Comparison of ENCODE assay signal across 1 cellular context in the genomic region with DNA sequence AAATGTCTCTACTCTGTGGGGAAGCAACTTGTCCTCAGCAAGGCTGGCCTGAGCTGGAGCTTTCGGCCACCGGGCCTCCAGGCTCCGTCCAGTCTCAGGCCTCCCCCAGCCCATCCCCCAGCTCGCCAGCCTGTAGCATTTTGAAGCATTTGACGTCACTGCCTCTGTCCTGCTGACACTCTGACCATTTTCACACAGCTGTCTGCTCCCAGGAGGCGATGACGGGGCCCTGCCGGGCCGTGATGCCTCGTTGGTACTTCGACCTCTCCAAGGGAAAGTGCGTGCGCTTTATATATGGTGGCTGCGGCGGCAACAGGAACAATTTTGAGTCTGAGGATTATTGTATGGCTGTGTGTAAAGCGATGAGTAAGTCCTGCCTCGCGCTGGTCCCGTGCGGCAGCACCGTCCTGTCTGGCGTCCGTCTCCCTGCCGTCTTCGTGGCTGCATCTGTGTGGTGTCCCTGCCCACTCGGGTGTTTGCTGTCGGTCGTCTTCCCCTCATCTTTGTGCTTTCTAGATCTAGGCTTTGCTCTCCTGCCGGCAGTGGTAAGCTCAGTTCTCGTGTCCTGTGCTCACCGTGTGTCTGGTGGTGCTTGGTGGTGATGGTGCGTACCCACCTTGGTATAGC.
TF ChIP-seq lines count a peak whose summit lies in the region.

No MANE protein-coding gene starts in this region.

TF ChIP-seq in HepG2, 621 proteins besides CTCF, POLR2A, EP300 and RAD21:
- TF ChIP-seq, protein P1, sequence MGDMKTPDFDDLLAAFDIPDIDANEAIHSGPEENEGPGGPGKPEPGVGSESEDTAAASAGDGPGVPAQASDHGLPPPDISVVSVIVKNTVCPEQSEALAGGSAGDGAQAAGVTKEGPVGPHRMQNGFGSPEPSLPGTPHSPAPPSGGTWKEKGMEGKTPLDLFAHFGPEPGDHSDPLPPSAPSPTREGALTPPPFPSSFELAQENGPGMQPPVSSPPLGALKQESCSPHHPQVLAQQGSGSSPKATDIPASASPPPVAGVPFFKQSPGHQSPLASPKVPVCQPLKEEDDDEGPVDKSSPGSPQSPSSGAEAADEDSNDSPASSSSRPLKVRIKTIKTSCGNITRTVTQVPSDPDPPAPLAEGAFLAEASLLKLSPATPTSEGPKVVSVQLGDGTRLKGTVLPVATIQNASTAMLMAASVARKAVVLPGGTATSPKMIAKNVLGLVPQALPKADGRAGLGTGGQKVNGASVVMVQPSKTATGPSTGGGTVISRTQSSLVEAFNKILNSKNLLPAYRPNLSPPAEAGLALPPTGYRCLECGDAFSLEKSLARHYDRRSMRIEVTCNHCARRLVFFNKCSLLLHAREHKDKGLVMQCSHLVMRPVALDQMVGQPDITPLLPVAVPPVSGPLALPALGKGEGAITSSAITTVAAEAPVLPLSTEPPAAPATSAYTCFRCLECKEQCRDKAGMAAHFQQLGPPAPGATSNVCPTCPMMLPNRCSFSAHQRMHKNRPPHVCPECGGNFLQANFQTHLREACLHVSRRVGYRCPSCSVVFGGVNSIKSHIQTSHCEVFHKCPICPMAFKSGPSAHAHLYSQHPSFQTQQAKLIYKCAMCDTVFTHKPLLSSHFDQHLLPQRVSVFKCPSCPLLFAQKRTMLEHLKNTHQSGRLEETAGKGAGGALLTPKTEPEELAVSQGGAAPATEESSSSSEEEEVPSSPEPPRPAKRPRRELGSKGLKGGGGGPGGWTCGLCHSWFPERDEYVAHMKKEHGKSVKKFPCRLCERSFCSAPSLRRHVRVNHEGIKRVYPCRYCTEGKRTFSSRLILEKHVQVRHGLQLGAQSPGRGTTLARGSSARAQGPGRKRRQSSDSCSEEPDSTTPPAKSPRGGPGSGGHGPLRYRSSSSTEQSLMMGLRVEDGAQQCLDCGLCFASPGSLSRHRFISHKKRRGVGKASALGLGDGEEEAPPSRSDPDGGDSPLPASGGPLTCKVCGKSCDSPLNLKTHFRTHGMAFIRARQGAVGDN (CRISPR knock-in tag; IDR thresholded peaks at IDR 0.05), result peak; percentile 74; the same call in 1 of the 2 replicates
- TF ChIP-seq ZBTB38 (CRISPR knock-in tag; IDR thresholded peaks at IDR 0.05), result peak; percentile 16; the same call in 1 of the 2 replicates
- TF ChIP-seq, protein P2, sequence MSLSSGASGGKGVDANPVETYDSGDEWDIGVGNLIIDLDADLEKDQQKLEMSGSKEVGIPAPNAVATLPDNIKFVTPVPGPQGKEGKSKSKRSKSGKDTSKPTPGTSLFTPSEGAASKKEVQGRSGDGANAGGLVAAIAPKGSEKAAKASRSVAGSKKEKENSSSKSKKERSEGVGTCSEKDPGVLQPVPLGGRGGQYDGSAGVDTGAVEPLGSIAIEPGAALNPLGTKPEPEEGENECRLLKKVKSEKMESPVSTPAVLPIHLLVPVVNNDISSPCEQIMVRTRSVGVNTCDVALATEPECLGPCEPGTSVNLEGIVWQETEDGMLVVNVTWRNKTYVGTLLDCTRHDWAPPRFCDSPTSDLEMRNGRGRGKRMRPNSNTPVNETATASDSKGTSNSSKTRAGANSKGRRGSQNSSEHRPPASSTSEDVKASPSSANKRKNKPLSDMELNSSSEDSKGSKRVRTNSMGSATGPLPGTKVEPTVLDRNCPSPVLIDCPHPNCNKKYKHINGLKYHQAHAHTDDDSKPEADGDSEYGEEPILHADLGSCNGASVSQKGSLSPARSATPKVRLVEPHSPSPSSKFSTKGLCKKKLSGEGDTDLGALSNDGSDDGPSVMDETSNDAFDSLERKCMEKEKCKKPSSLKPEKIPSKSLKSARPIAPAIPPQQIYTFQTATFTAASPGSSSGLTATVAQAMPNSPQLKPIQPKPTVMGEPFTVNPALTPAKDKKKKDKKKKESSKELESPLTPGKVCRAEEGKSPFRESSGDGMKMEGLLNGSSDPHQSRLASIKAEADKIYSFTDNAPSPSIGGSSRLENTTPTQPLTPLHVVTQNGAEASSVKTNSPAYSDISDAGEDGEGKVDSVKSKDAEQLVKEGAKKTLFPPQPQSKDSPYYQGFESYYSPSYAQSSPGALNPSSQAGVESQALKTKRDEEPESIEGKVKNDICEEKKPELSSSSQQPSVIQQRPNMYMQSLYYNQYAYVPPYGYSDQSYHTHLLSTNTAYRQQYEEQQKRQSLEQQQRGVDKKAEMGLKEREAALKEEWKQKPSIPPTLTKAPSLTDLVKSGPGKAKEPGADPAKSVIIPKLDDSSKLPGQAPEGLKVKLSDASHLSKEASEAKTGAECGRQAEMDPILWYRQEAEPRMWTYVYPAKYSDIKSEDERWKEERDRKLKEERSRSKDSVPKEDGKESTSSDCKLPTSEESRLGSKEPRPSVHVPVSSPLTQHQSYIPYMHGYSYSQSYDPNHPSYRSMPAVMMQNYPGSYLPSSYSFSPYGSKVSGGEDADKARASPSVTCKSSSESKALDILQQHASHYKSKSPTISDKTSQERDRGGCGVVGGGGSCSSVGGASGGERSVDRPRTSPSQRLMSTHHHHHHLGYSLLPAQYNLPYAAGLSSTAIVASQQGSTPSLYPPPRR (CRISPR knock-in tag; IDR thresholded peaks at IDR 0.05; ENCODE audit: borderline replicate concordance), result no peak
- TF ChIP-seq, protein P3, sequence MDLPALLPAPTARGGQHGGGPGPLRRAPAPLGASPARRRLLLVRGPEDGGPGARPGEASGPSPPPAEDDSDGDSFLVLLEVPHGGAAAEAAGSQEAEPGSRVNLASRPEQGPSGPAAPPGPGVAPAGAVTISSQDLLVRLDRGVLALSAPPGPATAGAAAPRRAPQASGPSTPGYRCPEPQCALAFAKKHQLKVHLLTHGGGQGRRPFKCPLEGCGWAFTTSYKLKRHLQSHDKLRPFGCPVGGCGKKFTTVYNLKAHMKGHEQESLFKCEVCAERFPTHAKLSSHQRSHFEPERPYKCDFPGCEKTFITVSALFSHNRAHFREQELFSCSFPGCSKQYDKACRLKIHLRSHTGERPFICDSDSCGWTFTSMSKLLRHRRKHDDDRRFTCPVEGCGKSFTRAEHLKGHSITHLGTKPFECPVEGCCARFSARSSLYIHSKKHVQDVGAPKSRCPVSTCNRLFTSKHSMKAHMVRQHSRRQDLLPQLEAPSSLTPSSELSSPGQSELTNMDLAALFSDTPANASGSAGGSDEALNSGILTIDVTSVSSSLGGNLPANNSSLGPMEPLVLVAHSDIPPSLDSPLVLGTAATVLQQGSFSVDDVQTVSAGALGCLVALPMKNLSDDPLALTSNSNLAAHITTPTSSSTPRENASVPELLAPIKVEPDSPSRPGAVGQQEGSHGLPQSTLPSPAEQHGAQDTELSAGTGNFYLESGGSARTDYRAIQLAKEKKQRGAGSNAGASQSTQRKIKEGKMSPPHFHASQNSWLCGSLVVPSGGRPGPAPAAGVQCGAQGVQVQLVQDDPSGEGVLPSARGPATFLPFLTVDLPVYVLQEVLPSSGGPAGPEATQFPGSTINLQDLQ (CRISPR knock-in tag; IDR thresholded peaks at IDR 0.05), result 0 out of 2 replicates have a peak, but pooled peaks have one; percentile 40
- TF ChIP-seq, protein P4, sequence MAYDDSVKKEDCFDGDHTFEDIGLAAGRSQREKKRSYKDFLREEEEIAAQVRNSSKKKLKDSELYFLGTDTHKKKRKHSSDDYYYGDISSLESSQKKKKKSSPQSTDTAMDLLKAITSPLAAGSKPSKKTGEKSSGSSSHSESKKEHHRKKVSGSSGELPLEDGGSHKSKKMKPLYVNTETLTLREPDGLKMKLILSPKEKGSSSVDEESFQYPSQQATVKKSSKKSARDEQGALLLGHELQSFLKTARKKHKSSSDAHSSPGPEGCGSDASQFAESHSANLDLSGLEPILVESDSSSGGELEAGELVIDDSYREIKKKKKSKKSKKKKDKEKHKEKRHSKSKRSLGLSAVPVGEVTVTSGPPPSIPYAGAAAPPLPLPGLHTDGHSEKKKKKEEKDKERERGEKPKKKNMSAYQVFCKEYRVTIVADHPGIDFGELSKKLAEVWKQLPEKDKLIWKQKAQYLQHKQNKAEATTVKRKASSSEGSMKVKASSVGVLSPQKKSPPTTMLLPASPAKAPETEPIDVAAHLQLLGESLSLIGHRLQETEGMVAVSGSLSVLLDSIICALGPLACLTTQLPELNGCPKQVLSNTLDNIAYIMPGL (CRISPR knock-in tag; IDR thresholded peaks at IDR 0.05; ENCODE audit: borderline replicate concordance in 1 of 2, low read depth in 1 of 2), result no peak
- TF ChIP-seq AGO2 (optimal IDR thresholded peaks at IDR 0.05; ENCODE audit: low read depth, low read length), result peak; percentile 53
- TF ChIP-seq, protein P5, sequence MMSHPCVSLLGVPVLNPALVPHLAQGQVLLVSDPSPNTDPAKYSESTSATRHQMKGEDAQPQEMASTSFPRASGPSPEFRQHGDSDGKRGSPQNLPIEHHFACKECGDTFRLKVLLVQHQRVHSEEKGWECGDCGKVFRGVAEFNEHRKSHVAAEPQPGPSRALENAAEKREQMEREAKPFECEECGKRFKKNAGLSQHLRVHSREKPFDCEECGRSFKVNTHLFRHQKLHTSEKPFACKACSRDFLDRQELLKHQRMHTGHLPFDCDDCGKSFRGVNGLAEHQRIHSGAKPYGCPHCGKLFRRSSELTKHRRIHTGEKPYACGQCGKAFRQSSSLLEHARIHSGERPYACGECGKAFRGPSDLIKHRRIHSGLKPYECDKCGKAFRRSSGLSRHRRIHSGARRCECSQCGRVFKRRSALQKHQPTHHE (CRISPR knock-in tag; IDR thresholded peaks at IDR 0.05; ENCODE audit: borderline replicate concordance), result no peak
- TF ChIP-seq, protein P6, sequence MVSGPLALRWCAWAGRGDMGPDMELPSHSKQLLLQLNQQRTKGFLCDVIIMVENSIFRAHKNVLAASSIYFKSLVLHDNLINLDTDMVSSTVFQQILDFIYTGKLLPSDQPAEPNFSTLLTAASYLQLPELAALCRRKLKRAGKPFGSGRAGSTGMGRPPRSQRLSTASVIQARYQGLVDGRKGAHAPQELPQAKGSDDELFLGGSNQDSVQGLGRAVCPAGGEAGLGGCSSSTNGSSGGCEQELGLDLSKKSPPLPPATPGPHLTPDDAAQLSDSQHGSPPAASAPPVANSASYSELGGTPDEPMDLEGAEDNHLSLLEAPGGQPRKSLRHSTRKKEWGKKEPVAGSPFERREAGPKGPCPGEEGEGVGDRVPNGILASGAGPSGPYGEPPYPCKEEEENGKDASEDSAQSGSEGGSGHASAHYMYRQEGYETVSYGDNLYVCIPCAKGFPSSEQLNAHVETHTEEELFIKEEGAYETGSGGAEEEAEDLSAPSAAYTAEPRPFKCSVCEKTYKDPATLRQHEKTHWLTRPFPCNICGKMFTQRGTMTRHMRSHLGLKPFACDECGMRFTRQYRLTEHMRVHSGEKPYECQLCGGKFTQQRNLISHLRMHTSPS (CRISPR knock-in tag; IDR thresholded peaks at IDR 0.05; ENCODE audit: low read depth), result no peak
- TF ChIP-seq HNRNPLL (IDR thresholded peaks at IDR 0.05; ENCODE audit: low read depth, low read length, poor library complexity, severe bottlenecking), result peak; percentile 24
- 0 out of 2 replicates have a peak, but pooled peaks have one; percentile 54 for TF ChIP-seq ZNF737 (CRISPR knock-in tag; IDR thresholded peaks at IDR 0.05; ENCODE audit: borderline replicate concordance)
